In genomic region chr15:75202251-75203016, GRCh38 we compare ENCODE assay signal across 8 cellular contexts. TPM values are rescaled to one million over a fixed set of nuclear protein-coding genes. Genes with fewer than 3 reads are reported as not detected.
DNase-seq lines count a peak whose midpoint lies in the region; ATAC-seq and TF ChIP-seq lines count a peak whose summit lies in the region.

No MANE protein-coding gene starts in this region.

- intact Hi-C loops in Right ventricle myocardium inferior (cut with DNase I) = loop anchor here (2.0 to 5.0 kb wide), 3 partner anchors 24 to 250 kb away; partner anchors contain the start of genes RPP25 and SIN3A

- H3K9me3 Mint-ChIP-seq in activated naive CD4-positive, alpha-beta T cell treated with anti-CD3 and anti-CD28 coated beads, Interleukin-2, amount 50 U/mL, for 72 hours = no peaks in the 10 kb centered on the region
- H3K9me3 Mint-ChIP-seq in progenitor cell of endocrine pancreas (ENCODE audit: low read depth) = no peaks in the 10 kb centered on the region

- peak overlapping the region; percentile 92 for H3K4me3 Mint-ChIP-seq in progenitor cell of endocrine pancreas (ENCODE audit: low read depth)

- H3K27ac Mint-ChIP-seq in activated naive CD4-positive, alpha-beta T cell treated with anti-CD3 and anti-CD28 coated beads, Interleukin-2, amount 50 U/mL, for 72 hours = peak overlapping the region; percentile 91 to 97
- H3K27ac Mint-ChIP-seq in progenitor cell of endocrine pancreas = peak overlapping the region; percentile 89

- peak overlapping the region; percentile 94 for H3K9ac ChIP-seq in SK-N-MC (ENCODE audit: insufficient read length)

- H3K27me3 Mint-ChIP-seq in progenitor cell of endocrine pancreas = no peaks in the 10 kb centered on the region

- under 1% methylated on average over 71 of the region's 71 CpGs for WGBS in urinary bladder

- H3K36me3 Mint-ChIP-seq in activated naive CD4-positive, alpha-beta T cell treated with anti-CD3 and anti-CD28 coated beads, Interleukin-2, amount 50 U/mL, for 72 hours = no peaks in the 10 kb centered on the region
- peaks cover 1% of the 10 kb centered on the region for H3K36me3 Mint-ChIP-seq in progenitor cell of endocrine pancreas (ENCODE audit: insufficient read depth)

- H3K36me3 ChIP-seq in SK-N-MC (ENCODE audit: insufficient read depth, low read length) (peaks cover 15% of the 10 kb centered on the region; the same call in 1 of the 2 replicates), urinary bladder (ENCODE audit: insufficient read depth) (no peaks in the 10 kb centered on the region)

- peak overlapping the region; percentile 94 for H3K4me3 ChIP-seq in SK-N-MC
- H3K4me3 ChIP-seq in urinary bladder (ENCODE audit: low read depth, low read length) = peak overlapping the region; percentile 78

- H3K9me3 ChIP-seq in SK-N-MC (ENCODE audit: low read depth, low read length) = no peaks in the 10 kb centered on the region

- peak; percentile 18 for ATAC-seq in HG03520 (IDR thresholded peaks at IDR 0.05; ENCODE audit: unreplicated experiment)
- ATAC-seq in activated naive CD4-positive, alpha-beta T cell treated with anti-CD3 and anti-CD28 coated beads, Interleukin-2, amount 50 U/mL, for 72 hours = peak; percentile 64 to 70
- ATAC-seq in Right ventricle myocardium inferior = peak; percentile 22

- no peaks in the 10 kb centered on the region for H3K4me1 ChIP-seq in urinary bladder (ENCODE audit: insufficient read depth)

- H3K27ac ChIP-seq in SK-N-MC = 0 out of 2 replicates have a peak overlapping the region, but pooled peaks have one; percentile 61
- H3K27ac ChIP-seq in urinary bladder (ENCODE audit: low read depth) = peak overlapping the region; percentile 84

- DNase-seq in C1 segment of cervical spinal cord (lab: John Stamatoyannopoulos, UW) (peak in 9 of 14 donors; percentile 24 to 80 (median 59)), SK-N-MC (ENCODE audit: low read depth, low spot score) (no peak), Right ventricle myocardium inferior (ENCODE audit: missing footprints) (peak; percentile 90), progenitor cell of endocrine pancreas (ENCODE audit: low spot score, unreplicated experiment) (no peak)
- DNase-seq in activated naive CD4-positive, alpha-beta T cell treated with anti-CD3 and anti-CD28 coated beads, Interleukin-2, amount 50 U/mL, for 72 hours (ENCODE audit: low spot score in 2 of 2) = peak; percentile 84 to 86

- H3K4me1 Mint-ChIP-seq in progenitor cell of endocrine pancreas (ENCODE audit: low read depth) = peaks cover 48% of the 10 kb centered on the region

- TF ChIP-seq CTCF in progenitor cell of endocrine pancreas (IDR thresholded peaks at IDR 0.05; ENCODE audit: unreplicated experiment) = peak; percentile 11

- peak; percentile 77 for TF ChIP-seq POLR2A in GM19193 (IDR thresholded peaks at IDR 0.05; ENCODE audit: extremely low read depth, insufficient read depth, insufficient read length)

RNA-seq across cellular contexts. Expression of gene C15orf39, which starts 0.8 kb away (rescaled TPM):
- 10 to 100 TPM; 17.5 to 22.8 TPM for total RNA-seq in activated naive CD4-positive, alpha-beta T cell treated with anti-CD3 and anti-CD28 coated beads, Interleukin-2, amount 50 U/mL, for 72 hours
- total RNA-seq in Right ventricle myocardium inferior = 15.0 TPM
- total RNA-seq in progenitor cell of endocrine pancreas = 80.0 and 83.4 TPM in 2 replicates
- total RNA-seq in urinary bladder = 4.3 TPM
- polyA plus RNA-seq in urinary bladder = 26.4 TPM

RNA-seq across cellular contexts. Expression of gene GOLGA6C, which starts 55.7 kb away (rescaled TPM):
- total RNA-seq in activated naive CD4-positive, alpha-beta T cell treated with anti-CD3 and anti-CD28 coated beads, Interleukin-2, amount 50 U/mL, for 72 hours = under 1 TPM in 1 of 2 donors, not detected in 1; 0.11 TPM
- not detected for total RNA-seq in Right ventricle myocardium inferior
- not detected in 2 replicates for total RNA-seq in progenitor cell of endocrine pancreas
- not detected for total RNA-seq in urinary bladder
- not detected for polyA plus RNA-seq in urinary bladder

Comparison
In these comparisons a context has a peak if more than half of its experiments do, and no peak if none do; other contexts are left out.
1. DNase-seq: peak in C1 segment of cervical spinal cord (9 of 14), activated naive CD4-positive, alpha-beta T cell treated with anti-CD3 and anti-CD28 coated beads, Interleukin-2, amount 50 U/mL, for 72 hours (2 of 2) and Right ventricle myocardium inferior (single experiment); none in SK-N-MC (single experiment) and progenitor cell of endocrine pancreas (single experiment).
2. Peak in every context shown above with its lines, with median percentiles within 50 percentile points of each other: ATAC-seq.